Comparison of ENCODE assay signal across 30 cellular contexts in genomic region chr3:120355486-120355885, GRCh38.
"Had no signal": no experiment of that assay in that cellular context is flagged by ENCODE, and none has a peak within 500 bp of the region (broad histone marks: within the 10 kb centered on the region; RNA-seq: fewer than 3 reads in every experiment).

No MANE protein-coding gene starts in this region.

- H3K27ac ChIP-seq: adrenal gland, body of pancreas, esophagus muscularis mucosa, foreskin keratinocyte, heart left ventricle, ovary, prostate gland, skin epidermis, testis, transverse colon, VCaP had no signal

- H3K9me3 ChIP-seq: adrenal gland, body of pancreas, esophagus muscularis mucosa, heart left ventricle, ovary, prostate gland, testis, transverse colon had no signal

- ATAC-seq: body of pancreas; foreskin keratinocyte; heart left ventricle; naive thymus-derived CD4-positive, alpha-beta T cell; sciatic nerve; stimulated activated naive CD8-positive, alpha-beta T cell treated with anti-CD3 and anti-CD28 coated beads, Interleukin-15, Interleukin-2, amounts not matched to agents 100 U/mL and 50 U/mL, for 24 hours had no signal

- H3K4me1 ChIP-seq: foreskin keratinocyte, prostate gland, testis had no signal

- H3K36me3 ChIP-seq: adrenal gland, esophagus muscularis mucosa, heart left ventricle, ovary, prostate gland, transverse colon had no signal

- H3K27me3 ChIP-seq: adrenal gland, body of pancreas, esophagus muscularis mucosa, heart left ventricle, ovary, testis, transverse colon had no signal

- H3K4me3 ChIP-seq: adrenal gland, body of pancreas, esophagus muscularis mucosa, heart left ventricle, ovary, prostate gland, skin epidermis, testis, transverse colon had no signal

- DNase-seq: activated CD4-positive, alpha-beta T cell treated with anti-CD3 and anti-CD28 coated beads for 4 hours; activated CD4-positive, alpha-beta T cell treated with anti-CD3 and anti-CD28 coated beads, Interleukin-2, amount 50 U/mL, for 4 hours; activated CD8-positive, alpha-beta memory T cell treated with anti-CD3 and anti-CD28 coated beads for 24 hours; activated effector memory CD4-positive, alpha-beta T cell treated with Interleukin-2 at 50 U/mL for 16 hours; activated naive CD4-positive, alpha-beta T cell treated with Interleukin-2 at 50 U/mL for 16 hours; activated naive CD8-positive, alpha-beta T cell treated with anti-CD3 and anti-CD28 coated beads for 36 hours; adrenal gland; aorta; body of pancreas; dermis blood vessel endothelial cell; effector CD4-positive, alpha-beta T cell; foreskin keratinocyte; heart left ventricle; hypothalamus; immature natural killer cell; kidney; midbrain; naive thymus-derived CD4-positive, alpha-beta T cell; ovary; retina; stimulated activated CD4-positive, alpha-beta T cell treated with anti-CD3 and anti-CD28 coated beads, Interleukin-12 subunit alpha, Interleukin-12 subunit beta, amount 100 ng/mL, for 4 hours; stimulated activated CD4-positive, alpha-beta T cell treated with anti-CD3 and anti-CD28 coated beads, Interleukin-4, amount 100 ng/mL, for 1 hour; stimulated activated naive CD8-positive, alpha-beta T cell treated with anti-CD3 and anti-CD28 coated beads, Interleukin-15, Interleukin-2, amounts not matched to agents 100 U/mL and 50 U/mL, for 24 hours; testis; transverse colon had no signal
